1 cellular context compared by ENCODE assay signal in genomic region chr3:72317491-72317890, GRCh38.
TF ChIP-seq lines count a peak whose summit lies in the region.

No MANE protein-coding gene starts in this region.

TF ChIP-seq in K562, 482 proteins besides CTCF, POLR2A, EP300 and RAD21 (continued from another document):
- 0 out of 2 replicates have a peak, but pooled peaks have one; percentile 7 for TF ChIP-seq MGA (IDR thresholded peaks at IDR 0.05)
- TF ChIP-seq HMBOX1 (IDR thresholded peaks at IDR 0.05) = no peak
- no peak for TF ChIP-seq ID3 (CRISPR knock-in tag; IDR thresholded peaks at IDR 0.05)
- TF ChIP-seq ID3 (tag; IDR thresholded peaks at IDR 0.05) = no peak
- TF ChIP-seq RNF2 (IDR thresholded peaks at IDR 0.05) = no peak
- no peak for TF ChIP-seq MEF2A (IDR thresholded peaks at IDR 0.05; ENCODE audit: control insufficient read depth, low read depth, low read length)
